Comparison of ENCODE assay signal across 13 cellular contexts in the genomic region with DNA sequence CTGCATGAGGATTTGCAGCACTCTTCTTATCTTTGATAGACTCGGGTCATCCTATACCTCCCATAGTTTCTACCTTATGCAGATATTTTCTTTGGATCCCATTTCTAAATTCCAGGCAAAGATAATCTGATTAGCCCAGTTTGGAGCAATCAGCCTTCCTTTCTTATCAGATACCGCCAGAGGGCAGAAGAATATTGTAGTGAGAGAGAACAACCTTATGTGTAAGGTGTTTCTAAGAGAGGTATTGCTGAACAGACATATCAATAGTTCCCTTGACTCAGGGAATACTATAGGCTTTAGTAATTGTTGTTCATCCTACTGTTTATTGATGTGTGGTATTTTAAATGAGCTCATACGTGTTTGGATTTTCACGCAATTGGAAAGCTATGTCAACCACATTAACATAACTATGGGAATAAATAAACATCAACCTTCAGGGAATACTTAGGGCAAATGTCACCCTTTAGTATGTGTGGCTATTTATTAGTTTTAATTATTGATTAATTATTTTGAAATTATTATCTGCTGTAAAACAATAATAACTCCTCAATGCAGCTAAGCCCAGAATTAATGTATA.
A peak's percentile ranks its signal among the peaks of the same experiment; 100 is the strongest.
DNase-seq lines count a peak whose midpoint lies in the region; ATAC-seq and TF ChIP-seq lines count a peak whose summit lies in the region.
"Had no signal": no experiment of that assay in that cellular context is flagged by ENCODE, and none has a peak within 500 bp of the region (broad histone marks: within the 10 kb centered on the region; RNA-seq: fewer than 3 reads in every experiment).

No MANE protein-coding gene starts in this region.

- H3K4me3 ChIP-seq in HAP-1 = no peak overlapping the region
- H3K4me3 ChIP-seq in mammary epithelial cell (replicated peaks in 1 of 3; ENCODE audit: insufficient read depth in 1 of 3, low read depth in 2 of 3, low read length in 3 of 3) = no peak overlapping the region
- H3K4me3 ChIP-seq in neural cell (ENCODE audit: low read length) = no peak overlapping the region
- H3K4me3 ChIP-seq in naive thymus-derived CD4-positive, alpha-beta T cell (ENCODE audit: low read length) = no peak overlapping the region

- H3K9ac ChIP-seq in mammary epithelial cell (ENCODE audit: insufficient read depth, low read length) = no peak overlapping the region
- H3K9ac ChIP-seq in neural cell (ENCODE audit: low read length) = no peak overlapping the region
- H3K9ac ChIP-seq: parathyroid adenoma had no signal

- no peak for TF ChIP-seq EP300 in neural cell (conservative IDR thresholded peaks at IDR 0.05; ENCODE audit: poor library complexity, severe bottlenecking)

- peak in 1 of 2 donors; percentile 8 for TF ChIP-seq CTCF in mammary epithelial cell (conservative IDR thresholded peaks at IDR 0.05 in 1 of 2, IDR thresholded peaks at IDR 0.05 in 1 of 2; ENCODE audit: extremely low read depth in 1 of 2, insufficient read depth in 1 of 2, low read depth in 1 of 2, low read length in 2 of 2)
- peak; percentile 40 for TF ChIP-seq CTCF in neural cell (IDR thresholded peaks at IDR 0.05; ENCODE audit: poor library complexity, severe bottlenecking)

- H3K9me2 ChIP-seq in neural cell (ENCODE audit: insufficient read depth, low read length) = no peaks in the 10 kb centered on the region

- H3K36me3 Mint-ChIP-seq in naive thymus-derived CD4-positive, alpha-beta T cell = no peaks in the 10 kb centered on the region

- H3K27me3 ChIP-seq in HAP-1 (ENCODE audit: low read depth) (no peaks in the 10 kb centered on the region), mammary epithelial cell (ENCODE audit: insufficient read depth, low read length) (no peaks in the 10 kb centered on the region), neural cell (ENCODE audit: insufficient read depth, low read depth, low read length) (no peaks in the 10 kb centered on the region)
- no peaks in the 10 kb centered on the region for H3K27me3 ChIP-seq in naive thymus-derived CD4-positive, alpha-beta T cell (ENCODE audit: control insufficient read depth in 2 of 2, insufficient read depth in 2 of 2, low read length in 2 of 2)

- H3K36me3 ChIP-seq in HAP-1 (replicated peaks) (no peaks in the 10 kb centered on the region), mammary epithelial cell (ENCODE audit: insufficient read depth, low read length) (no peaks in the 10 kb centered on the region), neural cell (ENCODE audit: insufficient read depth, low read length) (no peaks in the 10 kb centered on the region)
- no peaks in the 10 kb centered on the region for H3K36me3 ChIP-seq in naive thymus-derived CD4-positive, alpha-beta T cell (ENCODE audit: control insufficient read depth in 2 of 3, insufficient read depth in 3 of 3, low read length in 3 of 3)

- intact Hi-C loops in mammary epithelial cell (cut with micrococcal nuclease) = loop anchor here (10.0 kb wide), 1 partner anchor 101 kb away; no protein-coding TSS in a partner anchor
- intact Hi-C loops in naive thymus-derived CD4-positive, alpha-beta T cell (cut with micrococcal nuclease) = no loop called here

- H2AFZ ChIP-seq in mammary epithelial cell (ENCODE audit: low read depth, low read length) = no peak overlapping the region
- H2AFZ ChIP-seq in neural cell (ENCODE audit: low read depth, low read length) = no peak overlapping the region
- H2AFZ ChIP-seq: parathyroid adenoma had no signal

- TF ChIP-seq RAD21 in neural cell (conservative IDR thresholded peaks at IDR 0.05) = peak; percentile 51

- H3K27ac Mint-ChIP-seq in naive thymus-derived CD4-positive, alpha-beta T cell = no peak overlapping the region

- H3K79me2 ChIP-seq in mammary epithelial cell (ENCODE audit: insufficient read depth, low read length) (no peaks in the 10 kb centered on the region), neural cell (replicated peaks; ENCODE audit: insufficient read depth, low read length) (no peaks in the 10 kb centered on the region)
- H3K79me2 ChIP-seq: parathyroid adenoma had no signal

- peaks cover 0 to 32% (median 2%) of the 10 kb centered on the region in 11 donors for H3K9me3 Mint-ChIP-seq in naive thymus-derived CD4-positive, alpha-beta T cell

- H4K20me1 ChIP-seq in mammary epithelial cell (ENCODE audit: insufficient read depth, low read length) = no peaks in the 10 kb centered on the region
- H4K20me1 ChIP-seq in neural cell (ENCODE audit: insufficient read depth) = no peaks in the 10 kb centered on the region

- 86% methylated on average over 4 of the region's 4 CpGs for WGBS in mammary epithelial cell (ENCODE audit: low coverage, missing lambda C conversion rate)

- no peaks in the 10 kb centered on the region for H3K27me3 Mint-ChIP-seq in naive thymus-derived CD4-positive, alpha-beta T cell

- H3K4me1 Mint-ChIP-seq in naive thymus-derived CD4-positive, alpha-beta T cell = no peaks in the 10 kb centered on the region

- H3K9me3 ChIP-seq in HAP-1 = no peaks in the 10 kb centered on the region
- H3K9me3 ChIP-seq in mammary epithelial cell (replicated peaks; ENCODE audit: insufficient read depth, low read length) = no peaks in the 10 kb centered on the region
- no peaks in the 10 kb centered on the region for H3K9me3 ChIP-seq in neural cell (ENCODE audit: low read length)
- no peaks in the 10 kb centered on the region for H3K9me3 ChIP-seq in naive thymus-derived CD4-positive, alpha-beta T cell (ENCODE audit: control insufficient read depth in 2 of 3, low read length in 3 of 3)

- CTCF ChIA-PET in mammary epithelial cell (lab: Charles Lee; ENCODE audit: low non-redundant PET) = interaction anchor here (0.6 to 0.7 kb wide), 2 partner anchors 80 to 130 kb away, joined by 3 to 4 read pairs; no protein-coding TSS in a partner anchor
- CTCF ChIA-PET in naive thymus-derived CD4-positive, alpha-beta T cell (lab: Charles Lee) = no interaction called here

- H3K4me1 ChIP-seq in HAP-1 (peaks cover 3% of the 10 kb centered on the region), mammary epithelial cell (ENCODE audit: insufficient read depth, low read length) (no peaks in the 10 kb centered on the region)
- no peaks in the 10 kb centered on the region for H3K4me1 ChIP-seq in naive thymus-derived CD4-positive, alpha-beta T cell (ENCODE audit: control insufficient read depth in 2 of 2, insufficient read depth in 2 of 2, low read length in 2 of 2)
- H3K4me1 ChIP-seq: parathyroid adenoma had no signal

- no peak overlapping the region for H3K4me2 ChIP-seq in mammary epithelial cell (ENCODE audit: insufficient read depth, low read depth, low read length)
- no peak overlapping the region for H3K4me2 ChIP-seq in neural cell (ENCODE audit: low read length)

- no peak overlapping the region for H3K27ac ChIP-seq in mammary epithelial cell (ENCODE audit: insufficient read depth, low read depth, low read length)
- no peak overlapping the region for H3K27ac ChIP-seq in neural cell (ENCODE audit: low read length)
- no peak overlapping the region for H3K27ac ChIP-seq in naive thymus-derived CD4-positive, alpha-beta T cell (ENCODE audit: low read depth, low read length)
- H3K27ac ChIP-seq: parathyroid adenoma had no signal

- no TSS peak for BruUV-seq in mammary epithelial cell (replicated peaks; lab: Mats Ljungman, UMichigan)

- dilution Hi-C loops in mammary epithelial cell (cut with HindIII; ENCODE audit: low sequenced_read_pairs) = no loop called here

- peak; percentile 19 to 66 for DNase-seq in HAP-1 (ENCODE audit: low spot score in 2 of 2)
- DNase-seq in NCI-H226 = peak; percentile 16
- DNase-seq in mammary epithelial cell = peak; percentile 8
- DNase-seq in naive thymus-derived CD4-positive, alpha-beta T cell = no peak
- DNase-seq: dermis blood vessel endothelial cell, GF-D8, NCI-H1092 treated with DMSO at 0.1 percent for 48 hours, T-helper 1 cell had no signal

- in situ Hi-C loops in HAP-1 (cut with MboI; ENCODE audit: low sequenced_read_pairs) = no loop called here
- in situ Hi-C loops in mammary epithelial cell (cut with MboI; ENCODE audit: low sequenced_read_pairs in 2 of 2) = no loop called here

- POLR2A ChIA-PET in naive thymus-derived CD4-positive, alpha-beta T cell (lab: Charles Lee) = no interaction called here

- no peaks in the 10 kb centered on the region for H3F3A ChIP-seq in neural cell (ENCODE audit: insufficient read depth, low read length, poor library complexity, severe bottlenecking)

- no peak overlapping the region for H3K4me3 Mint-ChIP-seq in naive thymus-derived CD4-positive, alpha-beta T cell

- no peak for ATAC-seq in naive thymus-derived CD4-positive, alpha-beta T cell
- ATAC-seq in HG02678 (IDR thresholded peaks at IDR 0.05; ENCODE audit: unreplicated experiment) = no peak
- ATAC-seq in HG02840 (IDR thresholded peaks at IDR 0.05; ENCODE audit: low FRiP score, unreplicated experiment) = no peak
- no peak for ATAC-seq in HG03460 (IDR thresholded peaks at IDR 0.05; ENCODE audit: unreplicated experiment)

TF ChIP-seq in neural cell, 6 proteins besides CTCF, POLR2A, EP300 and RAD21:
- TF ChIP-seq SMC3 (conservative IDR thresholded peaks at IDR 0.05; ENCODE audit: poor library complexity) (peak; percentile 57), MXI1 (conservative IDR thresholded peaks at IDR 0.05; ENCODE audit: poor library complexity, severe bottlenecking) (no peak)

Comparison
In these comparisons a context has a peak if more than half of its experiments do, and no peak if none do; other contexts are left out.
1. DNase-seq: peak in HAP-1 (2 of 2), NCI-H226 (single experiment) and mammary epithelial cell (single experiment); none in naive thymus-derived CD4-positive, alpha-beta T cell (0 of 9).